10 cellular contexts compared by ENCODE assay signal in the genomic region with DNA sequence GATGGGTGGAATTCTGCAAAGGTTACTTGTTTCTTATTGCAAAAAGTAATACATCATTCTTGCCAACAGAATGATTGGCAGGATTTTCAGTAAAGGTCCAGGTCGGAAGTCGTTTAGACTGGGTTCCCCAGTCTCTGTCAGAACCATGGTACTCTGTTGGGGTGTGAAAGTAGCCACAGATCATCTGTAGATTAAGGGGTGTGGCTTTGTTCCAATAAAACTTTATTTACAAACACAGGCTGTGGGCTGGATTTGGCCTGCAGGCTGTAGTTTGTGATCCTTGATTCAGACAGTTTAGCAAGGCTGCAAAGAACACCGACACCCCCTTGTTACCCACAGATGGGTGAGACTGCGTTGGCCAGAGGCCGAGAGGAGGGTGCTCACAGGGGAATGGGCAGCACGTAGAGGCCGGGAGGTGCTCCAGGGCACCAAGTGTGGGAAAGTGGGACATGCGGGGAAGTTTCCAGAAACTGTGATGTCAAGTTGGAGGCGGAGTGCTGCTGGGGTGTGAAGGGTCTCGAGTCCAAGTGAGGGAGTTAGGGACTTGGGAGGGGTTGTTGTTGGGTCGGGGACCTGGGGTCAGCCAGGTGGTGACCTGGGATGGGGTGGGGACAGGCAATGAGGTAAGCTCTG. TPM values are rescaled to one million over a fixed set of nuclear protein-coding genes. Genes with fewer than 3 reads are reported as not detected.
DNase-seq lines count a peak whose midpoint lies in the region; ATAC-seq, FAIRE-seq and TF ChIP-seq lines count a peak whose summit lies in the region.
"Not testable (repeated sequence)": the region's sequence is repeated elsewhere in the genome, so short reads cannot be mapped to it uniquely, and the experiment has no call there.
"Had no signal": no experiment of that assay in that cellular context is flagged by ENCODE, and none has a peak within 500 bp of the region (broad histone marks: within the 10 kb centered on the region; RNA-seq: fewer than 3 reads in every experiment).

No MANE protein-coding gene starts in this region.

- not testable (repeated sequence) for TF ChIP-seq POLR2A in K562 (conservative IDR thresholded peaks at IDR 0.05)

- not testable (repeated sequence) for FAIRE-seq in K562 (lab: Jason Lieb, UNC)

- H2AFZ ChIP-seq in K562 (ENCODE audit: low read depth, low read length): not testable (repeated sequence)

- not testable (repeated sequence) for H4K20me1 ChIP-seq in K562 (replicated peaks; ENCODE audit: control insufficient read depth, insufficient read depth, low read length)

- H3K27me3 Mint-ChIP-seq in T-helper 17 cell; activated CD8-positive, alpha-beta memory T cell treated with anti-CD3 and anti-CD28 coated beads, Interleukin-2, amount 10 ng/mL, durations not matched to agents 7 days and 5 days: not testable (repeated sequence)

- not testable (repeated sequence) for H3K36me3 ChIP-seq in A673 (ENCODE audit: insufficient read depth, low read length, poor library complexity, severe bottlenecking)
- H3K36me3 ChIP-seq in K562 (ENCODE audit: control insufficient read depth, insufficient read depth, low read length): peaks cover 23% of the 10 kb centered on the region; the same call in 1 of the 3 replicates

- TF ChIP-seq CTCF in A673 (conservative IDR thresholded peaks at IDR 0.05; ENCODE audit: low read depth, low read length); GM13976 (IDR thresholded peaks at IDR 0.05; ENCODE audit: borderline replicate concordance, control extremely low read depth, extremely low read depth, insufficient read depth, missing control alignments); K562 (IDR thresholded peaks at IDR 0.05 in 2 of 3, conservative IDR thresholded peaks at IDR 0.05 in 1 of 3; ENCODE audit: insufficient read depth in 2 of 3, low read depth in 1 of 3, low read length in 3 of 3): not testable (repeated sequence)

- intact Hi-C loops in A673 (cut with micrococcal nuclease; ENCODE audit: unreplicated experiment); K562 (cut with micrococcal nuclease): not testable (repeated sequence)

- BruUV-seq in A673 (replicated peaks; lab: Mats Ljungman, UMichigan) (TSS peak; percentile 33), K562 (replicated peaks; lab: Mats Ljungman, UMichigan) (TSS peak; percentile 53)

- CTCF ChIA-PET in A673 (lab: Charles Lee): interaction anchor here (1.1 kb wide), 1 partner anchor 28 kb away, joined by 3 read pairs; no protein-coding TSS in a partner anchor
- CTCF ChIA-PET in activated CD8-positive, alpha-beta memory T cell treated with anti-CD3 and anti-CD28 coated beads, Interleukin-2, amount 10 ng/mL, durations not matched to agents 7 days and 5 days (lab: Charles Lee): interaction anchor here (1.0 to 2.9 kb wide), 9 partner anchors 9 to 127 kb away, joined by 3 to 12 read pairs (median 4); partner anchors contain the start of gene NAGPA
- CTCF ChIA-PET in K562 (lab: Yijun Ruan, JAX; ENCODE audit: low intra/inter-chr PET ratio): not testable (repeated sequence)

- H3K79me2 ChIP-seq in K562 (ENCODE audit: control insufficient read depth, insufficient read depth, low read length): not testable (repeated sequence)

- POLR2A ChIA-PET in A673 (lab: Charles Lee; ENCODE audit: low non-redundant PET): not testable (repeated sequence)
- POLR2A ChIA-PET in K562 (lab: Yijun Ruan, JAX): interaction anchor here (0.7 kb wide), 1 partner anchor 14 kb away, joined by 3 read pairs; no protein-coding TSS in a partner anchor

- H3K36me3 Mint-ChIP-seq in T-helper 17 cell (ENCODE audit: low read depth): not testable (repeated sequence)
- H3K36me3 Mint-ChIP-seq in activated CD8-positive, alpha-beta memory T cell treated with anti-CD3 and anti-CD28 coated beads, Interleukin-2, amount 10 ng/mL, durations not matched to agents 7 days and 5 days: peaks cover 11% of the 10 kb centered on the region
- H3K36me3 Mint-ChIP-seq in stimulated activated effector memory CD8-positive, alpha-beta T cell treated with anti-CD3 and anti-CD28 coated beads, Interleukin-12 subunit alpha, Interleukin-12 subunit beta, amount 100 ng/mL, for 72 hours: peaks cover 79% of the 10 kb centered on the region

- not testable (repeated sequence) for H3K9me3 ChIP-seq in A673 (ENCODE audit: low read depth, low read length, poor library complexity, severe bottlenecking); T-helper 17 cell (ENCODE audit: control insufficient read depth, low read length, poor library complexity, severe bottlenecking); K562 (replicated peaks; ENCODE audit: control insufficient read depth, insufficient read depth, low read depth, low read length)

- WGBS in K562 (ENCODE audit: insufficient coverage, low coverage, missing lambda C conversion rate): 71% methylated on average over 10 of the region's 11 CpGs

- not testable (repeated sequence) for H3K4me1 ChIP-seq in A673 (ENCODE audit: insufficient read depth, low read length, poor library complexity, severe bottlenecking); K562 (replicated peaks in 1 of 2; ENCODE audit: control insufficient read depth in 2 of 2, insufficient read depth in 2 of 2, low read length in 2 of 2)

- H3K27ac ChIP-seq in A673 (ENCODE audit: low read depth, low read length, poor library complexity, severe bottlenecking); K562 (ENCODE audit: extremely low read depth, low read depth, low read length): not testable (repeated sequence)

- H3K4me3 Mint-ChIP-seq in T-helper 17 cell; activated CD8-positive, alpha-beta memory T cell treated with anti-CD3 and anti-CD28 coated beads, Interleukin-2, amount 10 ng/mL, durations not matched to agents 7 days and 5 days; stimulated activated effector memory CD8-positive, alpha-beta T cell treated with anti-CD3 and anti-CD28 coated beads, Interleukin-12 subunit alpha, Interleukin-12 subunit beta, amount 100 ng/mL, for 72 hours: not testable (repeated sequence)

- not testable (repeated sequence) for H3K4me2 ChIP-seq in K562 (ENCODE audit: insufficient read depth, low read length)

- H3K27me3 ChIP-seq in A673 (replicated peaks; ENCODE audit: insufficient read depth, low read depth, low read length, poor library complexity); K562 (ENCODE audit: control insufficient read depth in 2 of 2, insufficient read depth in 2 of 2, low read length in 2 of 2): not testable (repeated sequence)

- not testable (repeated sequence) for H3K9ac ChIP-seq in K562 (ENCODE audit: insufficient read depth in 1 of 2, low read depth in 2 of 2, low read length in 2 of 2)

- peak overlapping the region; percentile 68 for H3K27ac Mint-ChIP-seq in T-helper 17 cell
- H3K27ac Mint-ChIP-seq in activated CD8-positive, alpha-beta memory T cell treated with anti-CD3 and anti-CD28 coated beads, Interleukin-2, amount 10 ng/mL, durations not matched to agents 7 days and 5 days: peak overlapping the region; percentile 32
- peak overlapping the region; percentile 29 for H3K27ac Mint-ChIP-seq in stimulated activated effector memory CD8-positive, alpha-beta T cell treated with anti-CD3 and anti-CD28 coated beads, Interleukin-12 subunit alpha, Interleukin-12 subunit beta, amount 100 ng/mL, for 72 hours

- not testable (repeated sequence) for H3K9me1 ChIP-seq in K562 (ENCODE audit: control insufficient read depth, insufficient read depth, low read length)

- not testable (repeated sequence) for H3K9me3 Mint-ChIP-seq in activated CD8-positive, alpha-beta memory T cell treated with anti-CD3 and anti-CD28 coated beads, Interleukin-2, amount 10 ng/mL, durations not matched to agents 7 days and 5 days (ENCODE audit: low read depth); stimulated activated effector memory CD8-positive, alpha-beta T cell treated with anti-CD3 and anti-CD28 coated beads, Interleukin-12 subunit alpha, Interleukin-12 subunit beta, amount 100 ng/mL, for 72 hours

- not testable (repeated sequence) for TF ChIP-seq RAD21 in K562 (CRISPR knock-in tag; conservative IDR thresholded peaks at IDR 0.05 in 1 of 2, IDR thresholded peaks at IDR 0.05 in 1 of 2)

- in situ Hi-C loops in GM13976 (cut with MboI; ENCODE audit: low sequenced_read_pairs, unreplicated experiment); K562 (cut with MboI): not testable (repeated sequence)

- not testable (repeated sequence) for TF ChIP-seq EP300 in K562 (IDR thresholded peaks at IDR 0.05; ENCODE audit: low read length)

- H3K4me1 Mint-ChIP-seq in T-helper 17 cell; stimulated activated effector memory CD8-positive, alpha-beta T cell treated with anti-CD3 and anti-CD28 coated beads, Interleukin-12 subunit alpha, Interleukin-12 subunit beta, amount 100 ng/mL, for 72 hours: not testable (repeated sequence)
- H3K4me1 Mint-ChIP-seq in activated CD8-positive, alpha-beta memory T cell treated with anti-CD3 and anti-CD28 coated beads, Interleukin-2, amount 10 ng/mL, durations not matched to agents 7 days and 5 days: peaks cover 13% of the 10 kb centered on the region

- ATAC-seq in T-helper 17 cell; activated CD8-positive, alpha-beta memory T cell treated with anti-CD3 and anti-CD28 coated beads, Interleukin-2, amount 10 ng/mL, durations not matched to agents 7 days and 5 days; K562; stimulated activated effector memory CD8-positive, alpha-beta T cell treated with anti-CD3 and anti-CD28 coated beads, Interleukin-12 subunit alpha, Interleukin-12 subunit beta, amount 100 ng/mL, for 72 hours: not testable (repeated sequence)

- DNase-seq in A673 (ENCODE audit: low spot score); T-helper 17 cell; activated CD8-positive, alpha-beta memory T cell treated with anti-CD3 and anti-CD28 coated beads, Interleukin-2, amount 10 ng/mL, durations not matched to agents 7 days and 5 days; K562 (ENCODE audit: extremely low read depth in 1 of 4, low spot score in 3 of 4); stimulated activated effector memory CD8-positive, alpha-beta T cell treated with anti-CD3 and anti-CD28 coated beads, Interleukin-12 subunit alpha, Interleukin-12 subunit beta, amount 100 ng/mL, for 72 hours (ENCODE audit: low spot score in 2 of 2): not testable (repeated sequence)
- DNase-seq in GM13976 (ENCODE audit: low spot score): peak; percentile 5

- not testable (repeated sequence) for H3K4me3 ChIP-seq in A673 (ENCODE audit: low read depth, low read length, poor library complexity, severe bottlenecking); K562

RNA-seq across cellular contexts. Expression of gene ALG1, which starts 12.6 kb away (rescaled TPM):
- total RNA-seq in A673 (2021) (29.5 and 29.8 TPM in 2 replicates), T-helper 17 cell (10 to 100 TPM; 10.0 to 10.3 TPM), K562 (2014; rRNA removed) (18.9 and 23.8 TPM in 2 replicates), K562 (2014; rRNA removed; fragmentation: Illumina TruSeq; extraction: Trizol) (10.7 and 12.3 TPM in 2 replicates), K562 (2015; rRNA removed; fragmentation: Illumina TruSeq; extraction: Trizol) (14.6 and 17.8 TPM in 2 replicates), K562 (2021) (20.8 and 26.4 TPM in 2 replicates)
- total RNA-seq in activated CD8-positive, alpha-beta memory T cell treated with anti-CD3 and anti-CD28 coated beads, Interleukin-2, amount 10 ng/mL, durations not matched to agents 7 days and 5 days: 10 to 100 TPM; 21.1 to 29.0 TPM
- total RNA-seq in K562 (2011; cell fraction: chromatin; rRNA removed; ENCODE audit: low replicate concordance): 31.7 and 67.7 TPM in 2 replicates
- 75.3 and 79.9 TPM in 2 replicates for total RNA-seq in K562 (2011; cell fraction: nucleolus; rRNA removed)
- 52.8 and 55.5 TPM in 2 replicates for total RNA-seq in K562 (2011; cell fraction: nucleoplasm; rRNA removed)
- polyA plus RNA-seq in K562 (2011; rRNA removed) (15.0 and 19.9 TPM in 2 replicates), K562 (2014; fragmentation: Illumina TruSeq; extraction: Trizol) (18.3 and 19.0 TPM in 2 replicates), K562 (2014; fragmentation: Nextera tagmentation; extraction: Ambion mirVana) (1 to 10 TPM; 1.1 to 2.8 TPM), K562 (2014; rRNA removed) (18.3 and 18.8 TPM in 2 replicates)
- polyA plus RNA-seq in K562 (2011; cell fraction: cytosol; rRNA removed): 17.8 and 33.7 TPM in 2 replicates
- 19.2 and 25.1 TPM in 2 replicates for polyA plus RNA-seq in K562 (2011; cell fraction: nucleus; rRNA removed)
- 15.1 and 16.1 TPM in 2 replicates for polyA plus RNA-seq in K562 (2012)
- 16.8 and 31.2 TPM in 2 replicates for polyA minus RNA-seq in K562 (2011; rRNA and poly(A)+ RNA removed)
- polyA minus RNA-seq in K562 (2011; cell fraction: cytosol; rRNA and poly(A)+ RNA removed): 9.7 and 14.6 TPM in 2 replicates
- 13.5 and 16.3 TPM in 2 replicates for polyA minus RNA-seq in K562 (2011; cell fraction: nucleus; rRNA and poly(A)+ RNA removed)

RNA-seq across cellular contexts. Expression of gene EEF2KMT, which starts 13.4 kb away (rescaled TPM):
- total RNA-seq in A673 (2021) (21.4 and 21.8 TPM in 2 replicates), T-helper 17 cell (1 to 10 TPM; 4.4 to 6.0 TPM), K562 (2014; rRNA removed) (19.5 and 26.2 TPM in 2 replicates), K562 (2014; rRNA removed; fragmentation: Illumina TruSeq; extraction: Trizol) (10.3 and 10.4 TPM in 2 replicates), K562 (2015; rRNA removed; fragmentation: Illumina TruSeq; extraction: Trizol) (12.8 and 13.8 TPM in 2 replicates), K562 (2021) (22.7 and 25.3 TPM in 2 replicates)
- total RNA-seq in activated CD8-positive, alpha-beta memory T cell treated with anti-CD3 and anti-CD28 coated beads, Interleukin-2, amount 10 ng/mL, durations not matched to agents 7 days and 5 days: 10 to 100 TPM; 10.4 to 16.7 TPM
- total RNA-seq in K562 (2011; cell fraction: chromatin; rRNA removed; ENCODE audit: low replicate concordance): 7.8 and 18.5 TPM in 2 replicates
- total RNA-seq in K562 (2011; cell fraction: nucleolus; rRNA removed): 14.2 and 21.7 TPM in 2 replicates
- total RNA-seq in K562 (2011; cell fraction: nucleoplasm; rRNA removed): 11.4 and 11.5 TPM in 2 replicates
- polyA plus RNA-seq in K562 (2011; rRNA removed) (7.8 and 8.4 TPM in 2 replicates), K562 (2014; fragmentation: Illumina TruSeq; extraction: Trizol) (15.6 and 16.5 TPM in 2 replicates), K562 (2014; fragmentation: Nextera tagmentation; extraction: Ambion mirVana) (1 to 10 TPM; 4.2 to 8.9 TPM), K562 (2014; rRNA removed) (13.3 and 19.1 TPM in 2 replicates)
- polyA plus RNA-seq in K562 (2011; cell fraction: cytosol; rRNA removed): 7.0 and 26.1 TPM in 2 replicates
- 9.8 and 25.4 TPM in 2 replicates for polyA plus RNA-seq in K562 (2011; cell fraction: nucleus; rRNA removed)
- 11.7 and 17.5 TPM in 2 replicates for polyA plus RNA-seq in K562 (2012)
- 3.6 and 7.5 TPM in 2 replicates for polyA minus RNA-seq in K562 (2011; rRNA and poly(A)+ RNA removed)
- polyA minus RNA-seq in K562 (2011; cell fraction: cytosol; rRNA and poly(A)+ RNA removed): 9.0 TPM in 2 replicates
- polyA minus RNA-seq in K562 (2011; cell fraction: nucleus; rRNA and poly(A)+ RNA removed): 10.0 and 11.4 TPM in 2 replicates

RNA-seq across cellular contexts. Expression of gene C16orf89, which starts 18.5 kb away (rescaled TPM):
- total RNA-seq in A673 (2021) (not detected in 2 replicates), T-helper 17 cell (not detected), K562 (2014; rRNA removed) (not detected in 2 replicates), K562 (2014; rRNA removed; fragmentation: Illumina TruSeq; extraction: Trizol) (not detected in 2 replicates), K562 (2015; rRNA removed; fragmentation: Illumina TruSeq; extraction: Trizol) (not detected in 2 replicates), K562 (2021) (not detected in 2 replicates)
- total RNA-seq in activated CD8-positive, alpha-beta memory T cell treated with anti-CD3 and anti-CD28 coated beads, Interleukin-2, amount 10 ng/mL, durations not matched to agents 7 days and 5 days: not detected
- not detected in 2 replicates for total RNA-seq in K562 (2011; cell fraction: chromatin; rRNA removed; ENCODE audit: low replicate concordance)
- not detected in 2 replicates for total RNA-seq in K562 (2011; cell fraction: nucleolus; rRNA removed)
- not detected in 2 replicates for total RNA-seq in K562 (2011; cell fraction: nucleoplasm; rRNA removed)
- polyA plus RNA-seq in K562 (2011; rRNA removed) (not detected in 2 replicates), K562 (2014; fragmentation: Illumina TruSeq; extraction: Trizol) (not detected in 2 replicates), K562 (2014; fragmentation: Nextera tagmentation; extraction: Ambion mirVana) (not detected), K562 (2014; rRNA removed) (not detected in 2 replicates)
- polyA plus RNA-seq in K562 (2011; cell fraction: cytosol; rRNA removed): not detected in 2 replicates
- not detected in 2 replicates for polyA plus RNA-seq in K562 (2011; cell fraction: nucleus; rRNA removed)
- polyA plus RNA-seq in K562 (2012): not detected in 2 replicates
- polyA minus RNA-seq in K562 (2011; rRNA and poly(A)+ RNA removed): not detected in 2 replicates
- polyA minus RNA-seq in K562 (2011; cell fraction: cytosol; rRNA and poly(A)+ RNA removed): not detected in 2 replicates
- polyA minus RNA-seq in K562 (2011; cell fraction: nucleus; rRNA and poly(A)+ RNA removed): not detected in 2 replicates
- total RNA-seq: CD8-positive, alpha-beta memory T cell had no signal
- polyA plus RNA-seq: A549; CD14-positive monocyte; CD8-positive, alpha-beta memory T cell; IgD-negative memory B cell had no signal

RNA-seq across cellular contexts. Expression of gene NAGPA, which starts 50.5 kb away (rescaled TPM):
- total RNA-seq in A673 (2021) (11.7 and 11.9 TPM in 2 replicates), T-helper 17 cell (10 to 100 TPM; 25.8 to 36.1 TPM), K562 (2014; rRNA removed) (12.5 and 12.7 TPM in 2 replicates), K562 (2014; rRNA removed; fragmentation: Illumina TruSeq; extraction: Trizol) (3.0 and 3.8 TPM in 2 replicates), K562 (2015; rRNA removed; fragmentation: Illumina TruSeq; extraction: Trizol) (6.9 and 7.2 TPM in 2 replicates), K562 (2021) (11.9 and 12.8 TPM in 2 replicates)
- total RNA-seq in activated CD8-positive, alpha-beta memory T cell treated with anti-CD3 and anti-CD28 coated beads, Interleukin-2, amount 10 ng/mL, durations not matched to agents 7 days and 5 days: 10 to 100 TPM in 1 of 2 experiments, 1 to 10 TPM in 1; 9.7 to 12.1 TPM
- total RNA-seq in K562 (2011; cell fraction: chromatin; rRNA removed; ENCODE audit: low replicate concordance): 9.5 and 17.8 TPM in 2 replicates
- total RNA-seq in K562 (2011; cell fraction: nucleolus; rRNA removed): 19.6 and 28.9 TPM in 2 replicates
- total RNA-seq in K562 (2011; cell fraction: nucleoplasm; rRNA removed): 16.7 and 17.6 TPM in 2 replicates
- polyA plus RNA-seq in K562 (2011; rRNA removed) (3.8 and 4.5 TPM in 2 replicates), K562 (2014; fragmentation: Illumina TruSeq; extraction: Trizol) (4.6 and 8.6 TPM in 2 replicates), K562 (2014; fragmentation: Nextera tagmentation; extraction: Ambion mirVana) (under 1 TPM; 0.15 to 0.53 TPM), K562 (2014; rRNA removed) (11.1 and 12.7 TPM in 2 replicates)
- 6.3 and 14.1 TPM in 2 replicates for polyA plus RNA-seq in K562 (2011; cell fraction: cytosol; rRNA removed)
- 11.2 and 19.4 TPM in 2 replicates for polyA plus RNA-seq in K562 (2011; cell fraction: nucleus; rRNA removed)
- 6.5 and 8.8 TPM in 2 replicates for polyA plus RNA-seq in K562 (2012)
- 2.8 and 5.7 TPM in 2 replicates for polyA minus RNA-seq in K562 (2011; rRNA and poly(A)+ RNA removed)
- polyA minus RNA-seq in K562 (2011; cell fraction: cytosol; rRNA and poly(A)+ RNA removed): 5.6 and 6.1 TPM in 2 replicates
- polyA minus RNA-seq in K562 (2011; cell fraction: nucleus; rRNA and poly(A)+ RNA removed): 7.6 and 9.0 TPM in 2 replicates
